10 cellular contexts compared by ENCODE assay signal in genomic region chr15:68789041-68789920, GRCh38. TPM values are rescaled to one million over a fixed set of nuclear protein-coding genes. Genes with fewer than 3 reads are reported as not detected.
DNase-seq lines count a peak whose midpoint lies in the region; TF ChIP-seq lines count a peak whose summit lies in the region.
"Had no signal": no experiment of that assay in that cellular context is flagged by ENCODE, and none has a peak within 500 bp of the region (broad histone marks: within the 10 kb centered on the region; RNA-seq: fewer than 3 reads in every experiment).

No MANE protein-coding gene starts in this region.

- H3K36me3 ChIP-seq in mammary epithelial cell (ENCODE audit: insufficient read depth, low read length) (peaks cover 2% of the 10 kb centered on the region), mesendoderm (ENCODE audit: control insufficient read depth, insufficient read depth, low read length) (peaks cover 1% of the 10 kb centered on the region), tibial nerve (peaks cover 5 to 24% (median 12%) of the 10 kb centered on the region in 3 donors)

- H4K20me1 ChIP-seq in mammary epithelial cell (ENCODE audit: insufficient read depth, low read length) = no peaks in the 10 kb centered on the region

- no peak for TF ChIP-seq POLR2A in tibial nerve (IDR thresholded peaks at IDR 0.05)

- H3K4me3 ChIP-seq in mammary epithelial cell (replicated peaks in 1 of 3; ENCODE audit: insufficient read depth in 1 of 3, low read depth in 2 of 3, low read length in 3 of 3) = no peak overlapping the region
- H3K4me3 ChIP-seq in mesendoderm (ENCODE audit: low read length) = no peak overlapping the region
- no peak overlapping the region for H3K4me3 ChIP-seq in tibial nerve
- H3K4me3 ChIP-seq: Peyer's patch had no signal

- H4K5ac ChIP-seq in mesendoderm (ENCODE audit: low read length) = no peak overlapping the region

- in situ Hi-C loops in mammary epithelial cell (cut with MboI; ENCODE audit: low sequenced_read_pairs in 2 of 2) (loop anchor here in 1 of 2 donors (10.0 kb wide), 1 partner anchor 86 kb away; no protein-coding TSS in a partner anchor), GM13977 (cut with MboI; ENCODE audit: low pct_unique_long_range_greater_than_20kb, low sequenced_read_pairs, unreplicated experiment) (no loop called here)

- H3K4me3 Mint-ChIP-seq in activated naive CD4-positive, alpha-beta T cell treated with anti-CD3 and anti-CD28 coated beads, Interleukin-2, amount 50 U/mL, for 24 hours = no peak overlapping the region

- peak overlapping the region; percentile 34 for H3K56ac ChIP-seq in mesendoderm (ENCODE audit: low read length)

- peak overlapping the region; percentile 83 for H3K27ac Mint-ChIP-seq in activated naive CD4-positive, alpha-beta T cell treated with anti-CD3 and anti-CD28 coated beads, Interleukin-2, amount 50 U/mL, for 24 hours

- no peak overlapping the region for H3K23ac ChIP-seq in mesendoderm (ENCODE audit: low read length)

- H3K18ac ChIP-seq in mesendoderm (ENCODE audit: low read length) = peak overlapping the region; percentile 6

- WGBS in mammary epithelial cell (ENCODE audit: low coverage, missing lambda C conversion rate) = 66% methylated on average over 5 of the region's 5 CpGs
- WGBS in mesendoderm (ENCODE audit: extremely low coverage, insufficient coverage, low lambda C conversion rate) = no CpG with 5 or more reads among the region's 5 CpGs
- 70 to 84% methylated on average over 3 to 5 of the region's 5 CpGs for WGBS in tibial nerve, 2 donors

- H2AK5ac ChIP-seq in mesendoderm (ENCODE audit: low read length) = no peak overlapping the region

- no peak overlapping the region for H2AFZ ChIP-seq in mammary epithelial cell (ENCODE audit: low read depth, low read length)

- H3K4me1 ChIP-seq in mammary epithelial cell (ENCODE audit: insufficient read depth, low read length) = peaks cover 41% of the 10 kb centered on the region
- H3K4me1 ChIP-seq in mesendoderm (ENCODE audit: control insufficient read depth, low read depth, low read length) = peaks cover 35% of the 10 kb centered on the region
- peaks cover 0 to 63% (median 40%) of the 10 kb centered on the region in 4 donors for H3K4me1 ChIP-seq in tibial nerve

- no peak for TF ChIP-seq EP300 in tibial nerve (IDR thresholded peaks at IDR 0.05)

- dilution Hi-C loops in mammary epithelial cell (cut with HindIII; ENCODE audit: low sequenced_read_pairs) = no loop called here

- H3K9me3 ChIP-seq in mammary epithelial cell (replicated peaks; ENCODE audit: insufficient read depth, low read length) (no peaks in the 10 kb centered on the region), tibial nerve (no peaks in the 10 kb centered on the region)
- H3K9me3 ChIP-seq: Peyer's patch had no signal

- H3K4me1 Mint-ChIP-seq in activated naive CD4-positive, alpha-beta T cell treated with anti-CD3 and anti-CD28 coated beads, Interleukin-2, amount 50 U/mL, for 24 hours = peaks cover 61% of the 10 kb centered on the region

- no peak overlapping the region for H2BK15ac ChIP-seq in mesendoderm (replicated peaks; ENCODE audit: low read depth)

- H2BK5ac ChIP-seq in mesendoderm (ENCODE audit: low read length) = no peak overlapping the region

- CTCF ChIA-PET in mammary epithelial cell (lab: Charles Lee; ENCODE audit: low non-redundant PET) = no interaction called here

- H3K36me3 Mint-ChIP-seq in activated naive CD4-positive, alpha-beta T cell treated with anti-CD3 and anti-CD28 coated beads, Interleukin-2, amount 50 U/mL, for 24 hours = peaks cover 7% of the 10 kb centered on the region

- no peak overlapping the region for H3K9ac ChIP-seq in mammary epithelial cell (ENCODE audit: insufficient read depth, low read length)
- peak overlapping the region; percentile 25 for H3K9ac ChIP-seq in mesendoderm (ENCODE audit: low read length)

- no peaks in the 10 kb centered on the region for H3K27me3 ChIP-seq in mammary epithelial cell (ENCODE audit: insufficient read depth, low read length)
- H3K27me3 ChIP-seq in mesendoderm (ENCODE audit: insufficient read depth, low read length, poor library complexity) = no peaks in the 10 kb centered on the region
- no peaks in the 10 kb centered on the region for H3K27me3 ChIP-seq in tibial nerve
- H3K27me3 ChIP-seq: Peyer's patch had no signal

- no peaks in the 10 kb centered on the region for H3K9me3 Mint-ChIP-seq in activated naive CD4-positive, alpha-beta T cell treated with anti-CD3 and anti-CD28 coated beads, Interleukin-2, amount 50 U/mL, for 24 hours

- H3K4me2 ChIP-seq in mammary epithelial cell (ENCODE audit: insufficient read depth, low read depth, low read length) = no peak overlapping the region
- no peak overlapping the region for H3K4me2 ChIP-seq in mesendoderm (ENCODE audit: low read length)

- DNase-seq in activated naive CD4-positive, alpha-beta T cell (lab: John Stamatoyannopoulos, UW) = no peak
- DNase-seq in mammary epithelial cell = peak; percentile 16
- no peak for DNase-seq in mesendoderm
- DNase-seq in tibial nerve (ENCODE audit: low spot score in 2 of 2) = no peak
- DNase-seq in SK-N-DZ (ENCODE audit: low spot score) = no peak
- DNase-seq in NCI-H226 = no peak
- no peak for DNase-seq in GM13977 (ENCODE audit: low spot score)
- DNase-seq: activated CD4-positive, alpha-beta T cell treated with anti-CD3 and anti-CD28 coated beads, Interleukin-2, amount 50 U/mL, for 1 hour; Peyer's patch had no signal

- no peak overlapping the region for H3K4ac ChIP-seq in mesendoderm (ENCODE audit: low read depth, low read length)

- H4K8ac ChIP-seq in mesendoderm (ENCODE audit: low read depth, low read length) = no peak overlapping the region

- intact Hi-C loops in mammary epithelial cell (cut with micrococcal nuclease) = loop anchor here (10.0 kb wide), 1 partner anchor 266 kb away; no protein-coding TSS in a partner anchor

- no peaks in the 10 kb centered on the region for H3K27me3 Mint-ChIP-seq in activated naive CD4-positive, alpha-beta T cell treated with anti-CD3 and anti-CD28 coated beads, Interleukin-2, amount 50 U/mL, for 24 hours

- BruUV-seq in mammary epithelial cell (replicated peaks; lab: Mats Ljungman, UMichigan) = no TSS peak

- H3K27ac ChIP-seq in mammary epithelial cell (ENCODE audit: insufficient read depth, low read depth, low read length) (no peak overlapping the region), mesendoderm (ENCODE audit: low read depth, low read length) (no peak overlapping the region), tibial nerve (peak overlapping the region in 3 of 4 donors; percentile 5 to 59 (median 20))
- H3K27ac ChIP-seq: Peyer's patch had no signal

- H3K79me2 ChIP-seq in mammary epithelial cell (ENCODE audit: insufficient read depth, low read length) = peaks cover 86% of the 10 kb centered on the region
- peaks cover 67% of the 10 kb centered on the region for H3K79me2 ChIP-seq in mesendoderm (ENCODE audit: control insufficient read depth, insufficient read depth, low read length)

- TF ChIP-seq CTCF in mammary epithelial cell (conservative IDR thresholded peaks at IDR 0.05 in 1 of 2, IDR thresholded peaks at IDR 0.05 in 1 of 2; ENCODE audit: extremely low read depth in 1 of 2, insufficient read depth in 1 of 2, low read depth in 1 of 2, low read length in 2 of 2) = no peak
- TF ChIP-seq CTCF in tibial nerve (IDR thresholded peaks at IDR 0.05) = no peak
- TF ChIP-seq CTCF in GM13977 (IDR thresholded peaks at IDR 0.05; ENCODE audit: extremely low read depth, insufficient read depth, missing control alignments) = no peak

- H2BK120ac ChIP-seq in mesendoderm (ENCODE audit: low read depth, low read length) = no peak overlapping the region

- peaks cover 50% of the 10 kb centered on the region for H3K79me1 ChIP-seq in mesendoderm (ENCODE audit: low read length)

RNA-seq across cellular contexts. Expression of gene ANP32A, which starts 31.4 kb away (rescaled TPM):
- total RNA-seq in mammary epithelial cell (100 to 1,000 TPM in 1 of 2 donors, 10 to 100 TPM in 1; 42.5 to 109 TPM), tibial nerve (10 to 100 TPM; 33.1 to 65.1 (median 41.1) TPM)
- polyA plus RNA-seq in mammary epithelial cell = 52.0 TPM
- 37.7 TPM for polyA minus RNA-seq in mammary epithelial cell
- polyA plus RNA-seq in mesendoderm (2013, experiment 1 of 2) = 442 TPM
- 440 TPM for polyA plus RNA-seq in mesendoderm (2013, experiment 2 of 2)
- 160 and 194 TPM in 2 replicates for polyA plus RNA-seq in SK-N-DZ (2014; cell fraction: cytosol; rRNA removed)
- polyA plus RNA-seq in SK-N-DZ (2014; cell fraction: nucleus; rRNA removed) = 68.4 and 81.7 TPM in 2 replicates

Comparison
In these comparisons a context has a peak if more than half of its experiments do, and no peak if none do; other contexts are left out.
1. H3K27ac ChIP-seq: peak in tibial nerve (3 of 4); none in mammary epithelial cell (single experiment) and mesendoderm (single experiment).